Comparison of ENCODE assay signal across 21 cellular contexts in the genomic region with DNA sequence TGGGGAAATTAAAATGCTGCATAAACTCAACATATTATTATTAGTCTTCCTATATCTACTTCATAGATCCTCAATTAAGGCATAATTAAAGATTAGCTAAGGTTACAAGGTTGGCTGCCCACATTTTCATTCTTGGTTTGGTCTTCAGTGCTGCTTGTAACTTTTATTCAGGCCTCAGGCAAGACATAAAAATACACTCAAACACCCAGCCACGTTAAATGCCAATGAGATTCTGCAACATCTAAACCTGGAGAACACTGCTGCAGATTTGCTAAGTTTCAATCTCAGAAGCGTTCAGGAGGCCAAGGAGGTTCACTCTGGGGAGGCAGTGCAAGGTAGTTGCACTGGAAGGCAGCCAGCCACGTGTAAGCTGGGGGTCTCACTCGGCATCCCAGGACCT.
DNase-seq lines count a peak whose midpoint lies in the region; ATAC-seq and TF ChIP-seq lines count a peak whose summit lies in the region.
"Had no signal": no experiment of that assay in that cellular context is flagged by ENCODE, and none has a peak within 500 bp of the region (broad histone marks: within the 10 kb centered on the region; RNA-seq: fewer than 3 reads in every experiment).

No MANE protein-coding gene starts in this region.

- peak overlapping the region; percentile 37 to 88 (median 72) for H3K27ac Mint-ChIP-seq in nephron
- H3K27ac Mint-ChIP-seq: CD4-positive, CD25-positive, alpha-beta regulatory T cell; CD8-positive, alpha-beta memory T cell; HFFc6 had no signal

- no peaks in the 10 kb centered on the region for H3K9me2 ChIP-seq in hepatocyte (replicated peaks; ENCODE audit: insufficient read depth)

- peaks cover 13% of the 10 kb centered on the region for H3K36me3 Mint-ChIP-seq in nephron (ENCODE audit: low read depth)
- H3K36me3 Mint-ChIP-seq: CD4-positive, CD25-positive, alpha-beta regulatory T cell; CD8-positive, alpha-beta memory T cell had no signal

- in situ Hi-C loops in ACHN (cut with HindIII; ENCODE audit: low pct_ligation_motif_present, low pct_unique_long_range_greater_than_20kb, low sequenced_read_pairs) = no loop called here

- H3K9me3 ChIP-seq in hepatocyte (ENCODE audit: low read depth) (no peaks in the 10 kb centered on the region), left lung (no peaks in the 10 kb centered on the region)
- H3K9me3 ChIP-seq: BE2C had no signal

- H3K79me2 ChIP-seq in hepatocyte = no peaks in the 10 kb centered on the region

- no peak for ATAC-seq in left lung
- ATAC-seq: GM12878, HCT116 had no signal

- WGBS in hepatocyte (ENCODE audit: low lambda C conversion rate, missing lambda C conversion rate) = 59% methylated on average over 4 of the region's 4 CpGs

- H3K36me3 ChIP-seq in hepatocyte (replicated peaks; ENCODE audit: insufficient read depth, low read depth) (no peaks in the 10 kb centered on the region), left lung (no peaks in the 10 kb centered on the region)
- H3K36me3 ChIP-seq: BE2C had no signal

- H3K27me3 ChIP-seq in hepatocyte (no peaks in the 10 kb centered on the region), left lung (peaks cover 0 to 5% of the 10 kb centered on the region in 2 donors)
- H3K27me3 ChIP-seq: BE2C had no signal

- H3K4me1 ChIP-seq in hepatocyte (ENCODE audit: insufficient read depth) = peaks cover 20% of the 10 kb centered on the region
- H3K4me1 ChIP-seq in left lung = no peaks in the 10 kb centered on the region

- DNase-seq in hepatocyte (ENCODE audit: low spot score) (no peak), left lung (no peak), globus pallidus (ENCODE audit: low spot score) (no peak), ACHN (no peak)
- DNase-seq: BE2C; C1 segment of cervical spinal cord; CD4-positive, CD25-positive, alpha-beta regulatory T cell; CD8-positive, alpha-beta memory T cell; COR-L47; DMS 273 treated with DMSO at 0.1 percent for 48 hours; DMS53; DND-41; EL; GOT3; H7; HFFc6; IMR-90 had no signal

- H3K4me3 ChIP-seq in hepatocyte (no peak overlapping the region), left lung (no peak overlapping the region)
- H3K4me3 ChIP-seq: GM12878 had no signal

- no peaks in the 10 kb centered on the region for H3K9me3 Mint-ChIP-seq in nephron
- H3K9me3 Mint-ChIP-seq: HFFc6 had no signal

- H3K4me2 ChIP-seq in hepatocyte = no peak overlapping the region

- no peak for TF ChIP-seq CTCF in VCaP (conservative IDR thresholded peaks at IDR 0.05)
- no peak for TF ChIP-seq CTCF in hepatocyte (IDR thresholded peaks at IDR 0.05; ENCODE audit: poor library complexity)
- TF ChIP-seq CTCF in nephron (IDR thresholded peaks at IDR 0.05; ENCODE audit: unreplicated experiment in 3 of 3) = no peak
- no peak for TF ChIP-seq CTCF in left lung (IDR thresholded peaks at IDR 0.05)

- no peaks in the 10 kb centered on the region for H3K27me3 Mint-ChIP-seq in nephron (ENCODE audit: low read depth)
- H3K27me3 Mint-ChIP-seq: CD4-positive, CD25-positive, alpha-beta regulatory T cell had no signal

- H4K20me1 ChIP-seq in hepatocyte (ENCODE audit: insufficient read depth, poor library complexity, severe bottlenecking) = no peaks in the 10 kb centered on the region

- peaks cover 49% of the 10 kb centered on the region for H3K4me1 Mint-ChIP-seq in nephron
- H3K4me1 Mint-ChIP-seq: CD4-positive, CD25-positive, alpha-beta regulatory T cell; CD8-positive, alpha-beta memory T cell had no signal

- intact Hi-C loops in left lung (cut with DNase I) = no loop called here

- H3K27ac ChIP-seq in VCaP (peak overlapping the region; percentile 64), hepatocyte (peak overlapping the region; percentile 23), left lung (no peak overlapping the region)

- H2AFZ ChIP-seq in hepatocyte = no peak overlapping the region

- no peak overlapping the region for H3K4me3 Mint-ChIP-seq in nephron
- H3K4me3 Mint-ChIP-seq: CD4-positive, CD25-positive, alpha-beta regulatory T cell; CD8-positive, alpha-beta memory T cell; HFFc6 had no signal

Comparison
In these comparisons a context has a peak if more than half of its experiments do, and no peak if none do; other contexts are left out.
1. H3K27ac ChIP-seq: peak in VCaP (single experiment) and hepatocyte (single experiment); none in left lung (0 of 2).